Comparison of ENCODE assay signal across 1 cellular context in genomic region chr10:37856881-37857286, GRCh38.
TF ChIP-seq lines count a peak whose summit lies in the region.

No MANE protein-coding gene starts in this region.

TF ChIP-seq in A549, 52 proteins besides CTCF, POLR2A, EP300 and RAD21 (continued from another document):
- no peak for TF ChIP-seq BCL3 (IDR thresholded peaks at IDR 0.05)
- TF ChIP-seq FOSL2 (IDR thresholded peaks at IDR 0.05), result no peak
- TF ChIP-seq FOSL2 (CRISPR knock-in tag; IDR thresholded peaks at IDR 0.05), result no peak
- no peak for TF ChIP-seq MAFK (IDR thresholded peaks at IDR 0.05; ENCODE audit: partially characterized antibody)
